Comparison of ENCODE assay signal across 1 cellular context in genomic region chr9:131875828-131876485, GRCh38.
TF ChIP-seq lines count a peak whose summit lies in the region.

No MANE protein-coding gene starts in this region.

TF ChIP-seq in H1, 55 proteins besides CTCF, POLR2A, EP300 and RAD21 (continued from another document):
- no peak for TF ChIP-seq CBX5 (IDR thresholded peaks at IDR 0.05; ENCODE audit: low read depth, low read length)
